Comparison of ENCODE assay signal across 11 cellular contexts in genomic region chr10:79413196-79413595, GRCh38. TPM values are rescaled to one million over a fixed set of nuclear protein-coding genes. Genes with fewer than 3 reads are reported as not detected.
A peak's percentile ranks its signal among the peaks of the same experiment; 100 is the strongest.
DNase-seq lines count a peak whose midpoint lies in the region; ATAC-seq and TF ChIP-seq lines count a peak whose summit lies in the region.
"Had no signal": no experiment of that assay in that cellular context is flagged by ENCODE, and none has a peak within 500 bp of the region (broad histone marks: within the 10 kb centered on the region; RNA-seq: fewer than 3 reads in every experiment).

No MANE protein-coding gene starts in this region.

- ATAC-seq in HG02588 (IDR thresholded peaks at IDR 0.05; ENCODE audit: unreplicated experiment) (peak; percentile 45), memory B cell (ENCODE audit: low read depth) (no peak), foreskin keratinocyte (no peak), GM21515 (IDR thresholded peaks at IDR 0.05; ENCODE audit: unreplicated experiment) (no peak)
- ATAC-seq: esophagus mucosa had no signal

- peak overlapping the region in 9 of 10 experiments; percentile 4 to 56 (median 40); a peak in 14 of 20 replicates for H3K4me3 ChIP-seq in BLaER1 treated with 17β-estradiol and CSF1 and Interleukin-3, amounts not matched to agents 10 nM and 100 nM

- H3K27ac ChIP-seq in BLaER1 treated with 17β-estradiol and CSF1 and Interleukin-3, amounts not matched to agents 10 nM and 100 nM, result peak overlapping the region in 3 of 11 experiments; percentile 33 to 68 (median 60); a peak in 7 of 22 replicates
- no peak overlapping the region for H3K27ac ChIP-seq in foreskin keratinocyte

- no peaks in the 10 kb centered on the region; a peak in 1 of 20 replicates for H3K4me1 ChIP-seq in BLaER1 treated with 17β-estradiol and CSF1 and Interleukin-3, amounts not matched to agents 10 nM and 100 nM
- no peaks in the 10 kb centered on the region for H3K4me1 ChIP-seq in foreskin keratinocyte

- peaks cover 1% of the 10 kb centered on the region for H3K36me3 Mint-ChIP-seq in memory B cell

- H3K4me3 Mint-ChIP-seq in memory B cell, result no peak overlapping the region

- peaks cover 3% of the 10 kb centered on the region for H3K27me3 Mint-ChIP-seq in memory B cell

- peaks cover 0 to 4% (median 0%) of the 10 kb centered on the region in 11 experiments; a peak in 1 of 22 replicates for H4K20me1 ChIP-seq in BLaER1 treated with 17β-estradiol and CSF1 and Interleukin-3, amounts not matched to agents 10 nM and 100 nM

- H3K27me3 ChIP-seq in BLaER1 treated with 17β-estradiol and CSF1 and Interleukin-3, amounts not matched to agents 10 nM and 100 nM, result no peaks in the 10 kb centered on the region
- peaks cover 6% of the 10 kb centered on the region for H3K27me3 ChIP-seq in foreskin keratinocyte

- no peak for TF ChIP-seq CTCF in foreskin keratinocyte (conservative IDR thresholded peaks at IDR 0.05)

- H3K9me3 Mint-ChIP-seq in memory B cell, result no peaks in the 10 kb centered on the region

- peak overlapping the region; percentile 45 for H3K27ac Mint-ChIP-seq in memory B cell

- peaks cover 9% of the 10 kb centered on the region for H3K4me1 Mint-ChIP-seq in memory B cell

- H3K36me3 ChIP-seq in BLaER1 treated with 17β-estradiol and CSF1 and Interleukin-3, amounts not matched to agents 10 nM and 100 nM, result peaks cover 0 to 21% (median 5%) of the 10 kb centered on the region in 11 experiments; a peak in 8 of 22 replicates

- H3K4me2 ChIP-seq in BLaER1 treated with 17β-estradiol and CSF1 and Interleukin-3, amounts not matched to agents 10 nM and 100 nM, result no peak overlapping the region

- peak overlapping the region in 6 of 11 experiments; percentile 52 to 71 (median 62); a peak in 15 of 22 replicates for H3K9ac ChIP-seq in BLaER1 treated with 17β-estradiol and CSF1 and Interleukin-3, amounts not matched to agents 10 nM and 100 nM

- DNase-seq in UCSD-AML1 (lab: John Stamatoyannopoulos, UW; ENCODE audit: unreplicated experiment) (peak; percentile 82), memory B cell (ENCODE audit: low spot score in 2 of 2) (no peak), nucleus accumbens (lab: John Stamatoyannopoulos, UW) (no peak), foreskin keratinocyte (no peak), NCI-H2196 treated with DMSO at 0.1 percent for 48 hours (lab: John Stamatoyannopoulos, UW; ENCODE audit: unreplicated experiment) (no peak)
- DNase-seq: DND-41, NCI-H345 had no signal

- H3K9me3 ChIP-seq in BLaER1 treated with 17β-estradiol and CSF1 and Interleukin-3, amounts not matched to agents 10 nM and 100 nM (replicated peaks in 1 of 11), result no peaks in the 10 kb centered on the region

RNA-seq across cellular contexts. Expression of gene ZCCHC24, which starts 32.2 kb away (rescaled TPM):
- total RNA-seq in foreskin keratinocyte, result 0.67 and 1.2 TPM in 2 replicates
- 0.33 and 0.49 TPM in 2 replicates for polyA plus RNA-seq in foreskin keratinocyte
